27 cellular contexts compared by ENCODE assay signal in the genomic region with DNA sequence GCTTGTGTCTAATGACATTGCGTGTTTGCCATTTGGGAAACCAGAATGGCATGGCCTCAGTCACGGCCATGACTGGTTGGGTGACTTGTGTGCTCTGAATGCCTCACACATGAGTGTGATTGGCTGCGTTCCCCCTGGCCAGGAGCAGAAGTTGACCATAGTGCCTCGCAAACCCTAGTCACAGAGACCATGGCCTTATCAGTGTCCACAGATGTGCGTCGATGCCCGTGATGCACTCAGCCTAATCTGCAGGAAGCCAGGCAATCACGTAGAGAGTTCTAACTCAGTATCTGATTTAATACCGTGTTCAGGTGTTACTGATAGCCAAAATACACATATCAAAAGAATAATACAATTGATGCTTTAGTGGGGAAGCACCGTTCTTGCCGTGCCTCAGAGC.
"Had no signal": no experiment of that assay in that cellular context is flagged by ENCODE, and none has a peak within 500 bp of the region (broad histone marks: within the 10 kb centered on the region; RNA-seq: fewer than 3 reads in every experiment).

No MANE protein-coding gene starts in this region.

- FAIRE-seq: bronchial epithelial cell, islet of Langerhans had no signal

- H3K27ac Mint-ChIP-seq: activated naive CD8-positive, alpha-beta T cell; activated T-helper 2 cell treated with anti-CD3 and anti-CD28 coated beads, Interferon-gamma antibody, Interleukin-2, Interleukin-4, amounts not matched to agents 10 μg/mL and 5 μg/mL and 100 μg/mL, durations not matched to agents 14 hours and 24 hours and 36 hours; T-helper 17 cell had no signal

- H3K27me3 ChIP-seq: heart left ventricle, left lung, right lobe of liver, upper lobe of left lung had no signal

- H3K9me3 ChIP-seq: heart left ventricle, left lung, lower lobe of right lung, right lobe of liver, thoracic aorta, upper lobe of left lung had no signal

- H3K4me3 Mint-ChIP-seq: activated naive CD8-positive, alpha-beta T cell; central memory CD8-positive, alpha-beta T cell; naive thymus-derived CD8-positive, alpha-beta T cell; T-helper 17 cell had no signal

- DNase-seq: activated CD4-positive, alpha-beta T cell treated with anti-CD3 and anti-CD28 coated beads for 48 hours; activated CD4-positive, alpha-beta T cell treated with anti-CD3 and anti-CD28 coated beads, Interleukin-2, amount 50 U/mL, for 48 hours; activated CD8-positive, alpha-beta memory T cell treated with anti-CD3 and anti-CD28 coated beads, Interleukin-2, amount 50 U/mL, for 48 hours; activated T-cell treated with anti-CD3 and anti-CD28 coated beads, Interleukin-2, amount 50 U/mL, for 48 hours; anterior cingulate cortex; effector memory CD4-positive, alpha-beta T cell; foreskin fibroblast; heart left ventricle; left lung; lower lobe of right lung; mesenchymal stem cell; naive thymus-derived CD8-positive, alpha-beta T cell; right lobe of liver; stimulated activated CD4-positive, alpha-beta T cell treated with anti-CD3 and anti-CD28 coated beads, Interleukin-4, amount 100 ng/mL, for 1 hour; stimulated activated naive CD8-positive, alpha-beta T cell treated with anti-CD3 and anti-CD28 coated beads, Interleukin-15, Interleukin-2, amounts not matched to agents 100 U/mL and 50 U/mL, for 24 hours; T-helper 17 cell; upper lobe of left lung; WERI-Rb-1 had no signal

- H3K27me3 Mint-ChIP-seq: activated naive CD8-positive, alpha-beta T cell; central memory CD8-positive, alpha-beta T cell; naive thymus-derived CD8-positive, alpha-beta T cell; progenitor cell of endocrine pancreas; T-helper 17 cell had no signal

- H3K27ac ChIP-seq: heart left ventricle, left lung, lower lobe of right lung, right lobe of liver, thoracic aorta, upper lobe of left lung, WERI-Rb-1 had no signal

- ATAC-seq: activated CD4-positive, CD25-positive, alpha-beta regulatory T cell treated with anti-CD3 and anti-CD28 coated beads, Interleukin-2, amount 50 U/mL, for 24 hours; heart left ventricle; left lung; lower lobe of right lung; naive thymus-derived CD8-positive, alpha-beta T cell; right lobe of liver; SK-N-SH treated with all-trans-retinoic acid at 6 μM for 48 hours; stimulated activated naive CD8-positive, alpha-beta T cell treated with anti-CD3 and anti-CD28 coated beads, Interleukin-15, Interleukin-2, amounts not matched to agents 100 U/mL and 50 U/mL, for 24 hours; T-helper 17 cell had no signal

- H3K4me1 ChIP-seq: left lung, lower lobe of right lung, right lobe of liver, upper lobe of left lung had no signal

- H3K4me3 ChIP-seq: heart left ventricle, left lung, lower lobe of right lung, right lobe of liver, thoracic aorta, upper lobe of left lung had no signal

- H3K9me3 Mint-ChIP-seq: activated T-helper 2 cell treated with anti-CD3 and anti-CD28 coated beads, Interferon-gamma antibody, Interleukin-2, Interleukin-4, amounts not matched to agents 10 μg/mL and 5 μg/mL and 100 μg/mL, durations not matched to agents 14 hours and 24 hours and 36 hours; central memory CD8-positive, alpha-beta T cell; naive thymus-derived CD8-positive, alpha-beta T cell had no signal
